ENCODE assay signal across 1 cellular context in genomic region chr19:53880716-53881481, GRCh38.
TF ChIP-seq lines count a peak whose summit lies in the region.

No MANE protein-coding gene starts in this region.

TF ChIP-seq in HepG2, 621 proteins besides CTCF, POLR2A, EP300 and RAD21:
- TF ChIP-seq ZNF879 (CRISPR knock-in tag; IDR thresholded peaks at IDR 0.05) (no peak), THAP9 (CRISPR knock-in tag; IDR thresholded peaks at IDR 0.05; ENCODE audit: borderline replicate concordance) (no peak), MAF1 (CRISPR knock-in tag; IDR thresholded peaks at IDR 0.05; ENCODE audit: borderline replicate concordance) (no peak), TOPORS (CRISPR knock-in tag; IDR thresholded peaks at IDR 0.05) (no peak), ZBTB1 (CRISPR knock-in tag; IDR thresholded peaks at IDR 0.05; ENCODE audit: borderline replicate concordance) (no peak), SP1 (IDR thresholded peaks at IDR 0.05) (no peak), SP1 (CRISPR knock-in tag; IDR thresholded peaks at IDR 0.05) (no peak), HNRNPL (IDR thresholded peaks at IDR 0.05; ENCODE audit: low read depth, low read length) (no peak), ZSCAN9 (CRISPR knock-in tag; IDR thresholded peaks at IDR 0.05; ENCODE audit: borderline replicate concordance) (no peak), TEF (CRISPR knock-in tag; IDR thresholded peaks at IDR 0.05) (no peak), ZFX (CRISPR knock-in tag; IDR thresholded peaks at IDR 0.05; ENCODE audit: low read depth) (no peak), ZNF672 (CRISPR knock-in tag; IDR thresholded peaks at IDR 0.05) (no peak), HOXA7 (CRISPR knock-in tag; IDR thresholded peaks at IDR 0.05) (no peak), ZFP90 (CRISPR knock-in tag; IDR thresholded peaks at IDR 0.05; ENCODE audit: borderline replicate concordance) (no peak), MTF2 (CRISPR knock-in tag; IDR thresholded peaks at IDR 0.05; ENCODE audit: borderline replicate concordance) (no peak), ZEB1 (IDR thresholded peaks at IDR 0.05; ENCODE audit: insufficient replicate concordance, low read depth) (no peak), ZNF770 (CRISPR knock-in tag; IDR thresholded peaks at IDR 0.05) (no peak), MED13 (CRISPR knock-in tag; IDR thresholded peaks at IDR 0.05) (no peak), ZNF75D (CRISPR knock-in tag; IDR thresholded peaks at IDR 0.05; ENCODE audit: borderline replicate concordance) (no peak)
